ENCODE assay signal across 10 cellular contexts in the genomic region with DNA sequence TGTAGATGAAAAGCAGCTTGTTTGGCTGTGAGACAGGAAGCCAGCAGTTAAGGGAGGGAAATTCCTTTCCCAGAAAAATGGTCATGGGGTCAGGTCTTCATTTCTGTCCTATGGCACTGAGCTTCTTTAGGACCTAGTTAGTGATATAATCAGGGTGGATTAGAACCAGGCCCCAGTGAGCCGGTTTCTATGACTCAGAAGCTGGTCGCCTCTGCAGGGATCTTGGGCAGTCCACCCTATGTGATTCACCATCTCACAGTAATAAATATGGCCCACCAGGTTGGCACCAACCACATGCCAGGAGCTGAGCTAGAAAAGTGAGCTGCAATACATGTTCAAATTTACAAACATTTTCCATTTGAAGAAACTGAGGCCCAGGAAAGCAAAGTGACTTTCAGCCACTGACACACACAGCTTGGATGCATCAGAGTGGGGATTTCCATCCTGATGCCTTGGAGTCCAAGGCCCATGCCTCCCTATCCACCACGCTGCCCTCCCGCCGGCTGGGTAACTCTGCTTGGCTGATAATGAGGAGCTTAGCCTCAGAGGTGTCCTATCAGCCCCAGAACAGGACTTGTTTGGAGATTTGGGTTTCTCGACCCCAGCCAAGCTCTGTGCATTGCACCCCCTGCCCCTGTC. TPM values are rescaled to one million over a fixed set of nuclear protein-coding genes. Genes with fewer than 3 reads are reported as not detected.
DNase-seq lines count a peak whose midpoint lies in the region; ATAC-seq and TF ChIP-seq lines count a peak whose summit lies in the region.
"Had no signal": no experiment of that assay in that cellular context is flagged by ENCODE, and none has a peak within 500 bp of the region (broad histone marks: within the 10 kb centered on the region; RNA-seq: fewer than 3 reads in every experiment).

No MANE protein-coding gene starts in this region.

- peaks cover 42% of the 10 kb centered on the region for H3K36me3 ChIP-seq in CD4-positive, CD25-positive, alpha-beta regulatory T cell (ENCODE audit: control insufficient read depth, insufficient read depth, low read length)
- H3K36me3 ChIP-seq in heart left ventricle = peaks cover 0 to 35% (median 12%) of the 10 kb centered on the region in 9 donors

- H3K36me3 Mint-ChIP-seq in CD4-positive, CD25-positive, alpha-beta regulatory T cell = peaks cover 32% of the 10 kb centered on the region
- H3K36me3 Mint-ChIP-seq in activated naive CD4-positive, alpha-beta T cell treated with anti-CD3 and anti-CD28 coated beads, Interleukin-2, amount 50 U/mL, for 24 hours = peaks cover 34% of the 10 kb centered on the region
- H3K36me3 Mint-ChIP-seq in naive B cell = peaks cover 7 to 10% of the 10 kb centered on the region in 2 donors

- intact Hi-C loops in heart left ventricle (cut with DNase I) = no loop called here

- H3K4me3 ChIP-seq in CD4-positive, CD25-positive, alpha-beta regulatory T cell (ENCODE audit: low read depth, low read length) = no peak overlapping the region
- no peak overlapping the region for H3K4me3 ChIP-seq in heart left ventricle

- no peak overlapping the region for H3K4me3 Mint-ChIP-seq in CD4-positive, CD25-positive, alpha-beta regulatory T cell
- H3K4me3 Mint-ChIP-seq in activated naive CD4-positive, alpha-beta T cell treated with anti-CD3 and anti-CD28 coated beads, Interleukin-2, amount 50 U/mL, for 24 hours = no peak overlapping the region
- peak overlapping the region in 7 of 8 donors; percentile 13 to 94 (median 75) for H3K4me3 Mint-ChIP-seq in naive B cell

- H3K4me1 Mint-ChIP-seq in CD4-positive, CD25-positive, alpha-beta regulatory T cell = peaks cover 11 to 52% (median 29%) of the 10 kb centered on the region in 4 donors
- peaks cover 77% of the 10 kb centered on the region for H3K4me1 Mint-ChIP-seq in activated naive CD4-positive, alpha-beta T cell treated with anti-CD3 and anti-CD28 coated beads, Interleukin-2, amount 50 U/mL, for 24 hours
- peaks cover 73 to 98% (median 93%) of the 10 kb centered on the region in 3 donors for H3K4me1 Mint-ChIP-seq in naive B cell

- H3K27ac Mint-ChIP-seq in CD4-positive, CD25-positive, alpha-beta regulatory T cell = peak overlapping the region; percentile 81 to 89 (median 87)
- H3K27ac Mint-ChIP-seq in activated naive CD4-positive, alpha-beta T cell treated with anti-CD3 and anti-CD28 coated beads, Interleukin-2, amount 50 U/mL, for 24 hours = peak overlapping the region; percentile 91
- H3K27ac Mint-ChIP-seq in naive B cell = peak overlapping the region; percentile 99 to 100 (median 100)

- H3K9me3 Mint-ChIP-seq in CD4-positive, CD25-positive, alpha-beta regulatory T cell = no peaks in the 10 kb centered on the region
- no peaks in the 10 kb centered on the region for H3K9me3 Mint-ChIP-seq in activated naive CD4-positive, alpha-beta T cell treated with anti-CD3 and anti-CD28 coated beads, Interleukin-2, amount 50 U/mL, for 24 hours
- H3K9me3 Mint-ChIP-seq in naive B cell = no peaks in the 10 kb centered on the region

- WGBS in heart left ventricle, 4 donors = 82 to 94% (median 91%) methylated on average over 5 to 6 of the region's 6 CpGs

- no peak for TF ChIP-seq POLR2A in heart left ventricle (IDR thresholded peaks at IDR 0.05)

- TF ChIP-seq CTCF in heart left ventricle (IDR thresholded peaks at IDR 0.05) = no peak

- no peaks in the 10 kb centered on the region for H3K27me3 Mint-ChIP-seq in CD4-positive, CD25-positive, alpha-beta regulatory T cell
- H3K27me3 Mint-ChIP-seq in activated naive CD4-positive, alpha-beta T cell treated with anti-CD3 and anti-CD28 coated beads, Interleukin-2, amount 50 U/mL, for 24 hours = no peaks in the 10 kb centered on the region
- H3K27me3 Mint-ChIP-seq in naive B cell = no peaks in the 10 kb centered on the region

- peak overlapping the region; percentile 2 for H3K27ac ChIP-seq in CD4-positive, CD25-positive, alpha-beta regulatory T cell (ENCODE audit: insufficient read depth, low read length, poor library complexity, severe bottlenecking)
- H3K27ac ChIP-seq in heart left ventricle = no peak overlapping the region

- no peaks in the 10 kb centered on the region for H3K9me3 ChIP-seq in CD4-positive, CD25-positive, alpha-beta regulatory T cell (ENCODE audit: control insufficient read depth in 2 of 2, low read length in 2 of 2)
- H3K9me3 ChIP-seq in heart left ventricle = no peaks in the 10 kb centered on the region

- ATAC-seq in CD4-positive, CD25-positive, alpha-beta regulatory T cell (ENCODE audit: low read depth in 2 of 2) = no peak
- ATAC-seq in naive B cell (ENCODE audit: low read depth in 2 of 2) = no peak
- no peak for ATAC-seq in GM21717 (IDR thresholded peaks at IDR 0.05; ENCODE audit: unreplicated experiment)
- ATAC-seq in heart left ventricle = no peak

- no peak for DNase-seq in CD4-positive, CD25-positive, alpha-beta regulatory T cell
- DNase-seq in HS-27A (ENCODE audit: low read depth) (peak; percentile 17), naive B cell (no peak), hypothalamus (lab: John Stamatoyannopoulos, UW) (no peak), heart left ventricle (no peak)
- DNase-seq in NK-92 treated with Interleukin-12 subunit alpha and Interleukin-12 subunit beta, amount 100 ng/mL, for 24 hours (lab: John Stamatoyannopoulos, UW) = no peak
- DNase-seq: activated CD8-positive, alpha-beta memory T cell treated with anti-CD3 and anti-CD28 coated beads, Interleukin-2, amount 50 U/mL, for 48 hours; islet precursor cell had no signal

- H3K27me3 ChIP-seq in CD4-positive, CD25-positive, alpha-beta regulatory T cell (ENCODE audit: control insufficient read depth, insufficient read depth, low read length) = no peaks in the 10 kb centered on the region
- no peaks in the 10 kb centered on the region for H3K27me3 ChIP-seq in heart left ventricle

- peaks cover 38% of the 10 kb centered on the region for H3K4me1 ChIP-seq in CD4-positive, CD25-positive, alpha-beta regulatory T cell (ENCODE audit: control insufficient read depth, insufficient read depth, low read length, poor library complexity, severe bottlenecking)
- peaks cover 0 to 53% (median 26%) of the 10 kb centered on the region in 12 donors for H3K4me1 ChIP-seq in heart left ventricle

RNA-seq across cellular contexts. Expression of a gene that starts 42.0 kb away (rescaled TPM):
- total RNA-seq in CD4-positive, CD25-positive, alpha-beta regulatory T cell = 132 TPM
- polyA plus RNA-seq in CD4-positive, CD25-positive, alpha-beta regulatory T cell = 100 to 1,000 TPM in 3 of 4 donors, 10 to 100 TPM in 1; 81.0 to 167 (median 118) TPM
- polyA plus RNA-seq in naive B cell (ENCODE audit: low read depth in 6 of 6) = 100 to 1,000 TPM; 146 to 292 (median 225) TPM
- 10 to 100 TPM; 20.1 to 76.2 (median 37.3) TPM for total RNA-seq in heart left ventricle
- polyA plus RNA-seq in heart left ventricle = 10 to 100 TPM; 25.2 to 48.6 TPM

Comparison
In these comparisons a context has a peak if more than half of its experiments do, and no peak if none do; other contexts are left out.
1. H3K4me3 Mint-ChIP-seq: peak in naive B cell (7 of 8); none in CD4-positive, CD25-positive, alpha-beta regulatory T cell (0 of 4) and activated naive CD4-positive, alpha-beta T cell treated with anti-CD3 and anti-CD28 coated beads, Interleukin-2, amount 50 U/mL, for 24 hours (single experiment).
2. Peak in every context shown above with its lines, with median percentiles within 50 percentile points of each other: H3K27ac Mint-ChIP-seq.